In the genomic region with DNA sequence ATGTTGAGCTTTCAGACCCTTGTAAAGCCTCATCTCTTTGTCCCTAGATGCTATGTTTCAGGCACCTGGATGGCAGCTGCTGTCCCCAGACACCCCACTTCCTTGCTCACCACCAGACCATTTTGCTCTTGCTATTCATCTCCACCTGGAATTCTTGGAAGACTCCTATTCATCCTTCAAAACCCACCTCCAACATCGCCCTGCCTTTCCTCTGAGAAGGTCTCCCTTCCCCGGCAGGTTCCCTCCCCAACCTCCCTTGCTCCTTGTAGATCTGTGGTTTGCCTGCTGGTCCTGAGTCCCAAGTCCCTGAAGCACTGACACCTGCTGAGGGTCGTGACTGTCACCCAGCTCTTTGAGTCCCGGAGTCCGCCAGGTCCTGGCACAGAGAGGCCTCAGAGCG, we compare ENCODE assay signal across 26 cellular contexts.
"Had no signal": no experiment of that assay in that cellular context is flagged by ENCODE, and none has a peak within 500 bp of the region (broad histone marks: within the 10 kb centered on the region; RNA-seq: fewer than 3 reads in every experiment).

No MANE protein-coding gene starts in this region.

- H3K27me3 Mint-ChIP-seq: activated CD4-positive, alpha-beta T cell treated with anti-CD3 and anti-CD28 coated beads, Interleukin-2, amount 10 ng/mL, durations not matched to agents 24 days and 14 days had no signal

- H3K4me1 ChIP-seq: lower lobe of right lung, parathyroid adenoma had no signal

- H3K27ac Mint-ChIP-seq: activated CD4-positive, alpha-beta memory T cell treated with anti-CD3 and anti-CD28 coated beads for 36 hours; activated CD4-positive, alpha-beta T cell treated with anti-CD3 and anti-CD28 coated beads, Interleukin-2, amount 10 ng/mL, durations not matched to agents 24 days and 14 days; activated naive CD4-positive, alpha-beta T cell treated with anti-CD3 and anti-CD28 coated beads for 36 hours; activated T-helper 1 cell treated with anti-CD3 and anti-CD28 coated beads, Interleukin-12 subunit alpha, Interleukin-12 subunit beta, Interleukin-2, Interleukin-4 antibody, amounts not matched to agents 30 ng/mL and 10 ng/mL and 1 ng/mL, durations not matched to agents 14 hours and 24 hours and 36 hours; dendritic cell treated with granulocyte-macrophage colony-stimulating factor and Interleukin-4, amounts not matched to agents 40 ng/mL and 50 ng/mL, for 4 days; endodermal cell; stimulated activated naive B cell treated with anti-CD40 and anti-IgM and Interleukin-4, amounts not matched to agents 10 μg/mL and 1 μg/mL and 100 μg/mL, for 72 hours had no signal

- H3K9ac ChIP-seq: parathyroid adenoma had no signal

- H3K9me3 Mint-ChIP-seq: activated CD4-positive, alpha-beta memory T cell treated with anti-CD3 and anti-CD28 coated beads for 36 hours; activated CD4-positive, alpha-beta T cell treated with anti-CD3 and anti-CD28 coated beads, Interleukin-2, amount 10 ng/mL, durations not matched to agents 24 days and 14 days; activated naive CD4-positive, alpha-beta T cell treated with anti-CD3 and anti-CD28 coated beads for 36 hours; activated T-helper 1 cell treated with anti-CD3 and anti-CD28 coated beads, Interleukin-12 subunit alpha, Interleukin-12 subunit beta, Interleukin-2, Interleukin-4 antibody, amounts not matched to agents 30 ng/mL and 10 ng/mL and 1 ng/mL, durations not matched to agents 14 hours and 24 hours and 36 hours; dendritic cell treated with granulocyte-macrophage colony-stimulating factor and Interleukin-4, amounts not matched to agents 40 ng/mL and 50 ng/mL, for 4 days; endodermal cell; nephron; stimulated activated naive B cell treated with anti-CD40 and anti-IgM and Interleukin-4, amounts not matched to agents 10 μg/mL and 1 μg/mL and 100 μg/mL, for 72 hours had no signal

- H3K36me3 ChIP-seq: heart left ventricle, lower lobe of right lung, right atrium auricular region, stomach, tibial nerve had no signal

- H3K79me2 ChIP-seq: parathyroid adenoma had no signal

- DNase-seq: activated CD4-positive, alpha-beta memory T cell treated with anti-CD3 and anti-CD28 coated beads for 36 hours; activated CD4-positive, alpha-beta T cell treated with anti-CD3 and anti-CD28 coated beads, Interleukin-2, amount 10 ng/mL, durations not matched to agents 24 days and 14 days; activated CD4-positive, CD25-positive, alpha-beta regulatory T cell treated with anti-CD3 and anti-CD28 coated beads, Interleukin-2, amount 50 U/mL, for 72 hours; activated CD8-positive, alpha-beta memory T cell treated with anti-CD3 and anti-CD28 coated beads, Interleukin-2, amount 50 U/mL, for 4 hours; activated effector memory CD4-positive, alpha-beta T cell treated with anti-CD3 and anti-CD28 coated beads, Interleukin-2, amount 50 U/mL, for 16 hours; activated naive CD4-positive, alpha-beta T cell treated with anti-CD3 and anti-CD28 coated beads for 36 hours; activated T-cell treated with anti-CD3 and anti-CD28 coated beads, Interleukin-2, amount 50 U/mL, for 1 hour; amniotic stem cell; endodermal cell; kidney glomerular epithelial cell; lower lobe of right lung; mesendoderm; occipital lobe; small intestine; stimulated activated CD4-positive, alpha-beta T cell treated with anti-CD3 and anti-CD28 coated beads, Interleukin-4, amount 100 ng/mL, for 4 hours; stimulated activated CD8-positive, alpha-beta memory T cell treated with anti-CD3 and anti-CD28 coated beads, Interleukin-4, amount 100 ng/mL, for 48 hours; stimulated activated naive B cell treated with anti-CD40 and anti-IgM and Interleukin-4, amounts not matched to agents 10 μg/mL and 1 μg/mL and 100 μg/mL, for 72 hours; T-helper 2 cell had no signal

- H3K9me3 ChIP-seq: heart left ventricle, lower lobe of right lung, right atrium auricular region, stomach, tibial nerve had no signal

- H3K27ac ChIP-seq: lower lobe of right lung, parathyroid adenoma, right atrium auricular region, stomach had no signal

- H3K36me3 Mint-ChIP-seq: activated CD4-positive, alpha-beta memory T cell treated with anti-CD3 and anti-CD28 coated beads for 36 hours; stimulated activated naive B cell treated with anti-CD40 and anti-IgM and Interleukin-4, amounts not matched to agents 10 μg/mL and 1 μg/mL and 100 μg/mL, for 72 hours had no signal

- H3K4me1 Mint-ChIP-seq: activated CD4-positive, alpha-beta T cell treated with anti-CD3 and anti-CD28 coated beads, Interleukin-2, amount 10 ng/mL, durations not matched to agents 24 days and 14 days; endodermal cell; nephron; stimulated activated naive B cell treated with anti-CD40 and anti-IgM and Interleukin-4, amounts not matched to agents 10 μg/mL and 1 μg/mL and 100 μg/mL, for 72 hours had no signal

- H2AFZ ChIP-seq: parathyroid adenoma had no signal

- H3K27me3 ChIP-seq: right atrium auricular region had no signal

- H3K4me3 ChIP-seq: heart left ventricle, lower lobe of right lung, right atrium auricular region, stomach, tibial nerve had no signal

- H3K4me3 Mint-ChIP-seq: activated CD4-positive, alpha-beta memory T cell treated with anti-CD3 and anti-CD28 coated beads for 36 hours; activated CD4-positive, alpha-beta T cell treated with anti-CD3 and anti-CD28 coated beads, Interleukin-2, amount 10 ng/mL, durations not matched to agents 24 days and 14 days; activated naive CD4-positive, alpha-beta T cell treated with anti-CD3 and anti-CD28 coated beads for 36 hours; activated T-helper 1 cell treated with anti-CD3 and anti-CD28 coated beads, Interleukin-12 subunit alpha, Interleukin-12 subunit beta, Interleukin-2, Interleukin-4 antibody, amounts not matched to agents 30 ng/mL and 10 ng/mL and 1 ng/mL, durations not matched to agents 14 hours and 24 hours and 36 hours; dendritic cell treated with granulocyte-macrophage colony-stimulating factor and Interleukin-4, amounts not matched to agents 40 ng/mL and 50 ng/mL, for 4 days; endodermal cell; nephron; stimulated activated naive B cell treated with anti-CD40 and anti-IgM and Interleukin-4, amounts not matched to agents 10 μg/mL and 1 μg/mL and 100 μg/mL, for 72 hours had no signal
